ENCODE assay signal across 27 cellular contexts in genomic region chr6:66032626-66033025, GRCh38.
"Had no signal": no experiment of that assay in that cellular context is flagged by ENCODE, and none has a peak within 500 bp of the region (broad histone marks: within the 10 kb centered on the region; RNA-seq: fewer than 3 reads in every experiment).

No MANE protein-coding gene starts in this region.

- H3K9me3 ChIP-seq: esophagus squamous epithelium, gastrocnemius medialis had no signal

- H3K4me1 Mint-ChIP-seq: memory B cell; naive thymus-derived CD4-positive, alpha-beta T cell had no signal

- H3K4me1 ChIP-seq: esophagus squamous epithelium, gastrocnemius medialis, heart right ventricle, left lung had no signal

- H3K4me3 ChIP-seq: coronary artery, dorsolateral prefrontal cortex, esophagus squamous epithelium, gastrocnemius medialis, heart right ventricle, left lung, lung had no signal

- H3K27me3 Mint-ChIP-seq: memory B cell; naive thymus-derived CD4-positive, alpha-beta T cell had no signal

- H3K27ac ChIP-seq: coronary artery, dorsolateral prefrontal cortex, epithelial cell of prostate, esophagus squamous epithelium, gastrocnemius medialis, heart right ventricle, left lung had no signal

- H3K27ac Mint-ChIP-seq: memory B cell; naive thymus-derived CD4-positive, alpha-beta T cell had no signal

- H3K4me3 Mint-ChIP-seq: memory B cell; naive thymus-derived CD4-positive, alpha-beta T cell had no signal

- DNase-seq: dermis blood vessel endothelial cell; dorsolateral prefrontal cortex; effector CD4-positive, alpha-beta T cell; effector memory CD4-positive, alpha-beta T cell; erythroblast; esophagus squamous epithelium; foreskin fibroblast; foreskin melanocyte; gastrocnemius medialis; glutamatergic neuron; head of caudate nucleus; heart right ventricle; hippocampal formation; left cardiac atrium; left lung; left ventricle myocardium superior; mammary epithelial cell; midbrain; naive thymus-derived CD4-positive, alpha-beta T cell had no signal

- ATAC-seq: esophagus mucosa; gastrocnemius medialis; heart right ventricle; left cardiac atrium; left lung; left ventricle myocardium superior; naive thymus-derived CD4-positive, alpha-beta T cell had no signal

- H3K36me3 Mint-ChIP-seq: memory B cell; naive thymus-derived CD4-positive, alpha-beta T cell had no signal

- FAIRE-seq: colon, islet of Langerhans, keratinocyte had no signal

- H3K36me3 ChIP-seq: esophagus squamous epithelium, gastrocnemius medialis, heart right ventricle, left lung had no signal

- H3K27me3 ChIP-seq: dorsolateral prefrontal cortex, esophagus squamous epithelium, gastrocnemius medialis, heart right ventricle, left lung had no signal
